Comparison of ENCODE assay signal across 9 cellular contexts in genomic region chr11:121452609-121453150, GRCh38.
A peak's percentile ranks its signal among the peaks of the same experiment; 100 is the strongest.
DNase-seq lines count a peak whose midpoint lies in the region; ATAC-seq and TF ChIP-seq lines count a peak whose summit lies in the region.
"Had no signal": no experiment of that assay in that cellular context is flagged by ENCODE, and none has a peak within 500 bp of the region (broad histone marks: within the 10 kb centered on the region; RNA-seq: fewer than 3 reads in every experiment).

SORL1-AS1 (minus strand) TSS chr11:121452967.

- H3K4me3 Mint-ChIP-seq in stimulated activated naive B cell treated with anti-CD40 and anti-IgM and Interleukin-4, amounts not matched to agents 10 μg/mL and 1 μg/mL and 100 μg/mL, for 72 hours, result peak within 1 kb of the TSS; percentile 88 to 92

- H3K9ac ChIP-seq in liver (ENCODE audit: low read depth in 1 of 2, low read length in 2 of 2), result peak within 1 kb of the TSS; percentile 92 to 99

- H3K9me3 ChIP-seq in liver (ENCODE audit: control insufficient read depth in 4 of 4, low read length in 3 of 4), result no peaks in the 10 kb centered on the region

- peak within 1 kb of the TSS; percentile 95 to 96 for H3K27ac ChIP-seq in liver (ENCODE audit: low read depth in 1 of 2, low read length in 2 of 2)
- H3K27ac ChIP-seq: 22Rv1 had no signal

- H3K36me3 ChIP-seq in liver (ENCODE audit: control insufficient read depth in 4 of 4, insufficient read depth in 3 of 4, low read depth in 1 of 4, low read length in 3 of 4), result no peaks in the 10 kb centered on the region

- peaks cover 64 to 90% of the 10 kb centered on the region in 2 donors for H3K4me1 Mint-ChIP-seq in stimulated activated naive B cell treated with anti-CD40 and anti-IgM and Interleukin-4, amounts not matched to agents 10 μg/mL and 1 μg/mL and 100 μg/mL, for 72 hours

- H3K27me3 Mint-ChIP-seq in stimulated activated naive B cell treated with anti-CD40 and anti-IgM and Interleukin-4, amounts not matched to agents 10 μg/mL and 1 μg/mL and 100 μg/mL, for 72 hours, result no peaks in the 10 kb centered on the region

- peak within 1 kb of the TSS; percentile 75 to 92 (median 77) for H3K4me3 ChIP-seq in liver (ENCODE audit: low read depth in 1 of 3, low read length in 3 of 3)

- peak within 1 kb of the TSS; percentile 96 for H3K27ac Mint-ChIP-seq in stimulated activated naive B cell treated with anti-CD40 and anti-IgM and Interleukin-4, amounts not matched to agents 10 μg/mL and 1 μg/mL and 100 μg/mL, for 72 hours

- H3K9me3 Mint-ChIP-seq in stimulated activated naive B cell treated with anti-CD40 and anti-IgM and Interleukin-4, amounts not matched to agents 10 μg/mL and 1 μg/mL and 100 μg/mL, for 72 hours, result peaks cover 0 to 1% of the 10 kb centered on the region in 2 donors

- peaks cover 8 to 46% (median 31%) of the 10 kb centered on the region in 4 donors for H3K4me1 ChIP-seq in liver (ENCODE audit: control insufficient read depth in 4 of 4, insufficient read depth in 4 of 4, low read length in 3 of 4)

- no peak for TF ChIP-seq RAD21 in liver (IDR thresholded peaks at IDR 0.05)

- H3K27me3 ChIP-seq in liver (ENCODE audit: control insufficient read depth in 4 of 4, insufficient read depth in 4 of 4, low read length in 3 of 4), result no peaks in the 10 kb centered on the region

- TF ChIP-seq CTCF in liver (IDR thresholded peaks at IDR 0.05; ENCODE audit: low read depth, low read length, missing input control), result no peak

- peak; percentile 15 for ATAC-seq in HG03135 (IDR thresholded peaks at IDR 0.05; ENCODE audit: unreplicated experiment)
- ATAC-seq in stimulated activated naive B cell treated with anti-CD40 and anti-IgM and Interleukin-4, amounts not matched to agents 10 μg/mL and 1 μg/mL and 100 μg/mL, for 72 hours (replicated peaks), result peak; percentile 66 to 72

- peaks cover 6 to 8% of the 10 kb centered on the region in 2 donors for H3K36me3 Mint-ChIP-seq in stimulated activated naive B cell treated with anti-CD40 and anti-IgM and Interleukin-4, amounts not matched to agents 10 μg/mL and 1 μg/mL and 100 μg/mL, for 72 hours

- in situ Hi-C loops in T47D (cut with HindIII; ENCODE audit: low pct_unique_long_range_greater_than_20kb, low sequenced_read_pairs), result no loop called here

- DNase-seq in DMS 273 (lab: John Stamatoyannopoulos, UW; ENCODE audit: unreplicated experiment) (peak; percentile 32), DMS 273 treated with DMSO at 0.1 percent for 48 hours (lab: John Stamatoyannopoulos, UW) (no peak), T follicular helper cell (ENCODE audit: low read depth) (peak; percentile 54), T47D (ENCODE audit: low read depth in 1 of 2, low spot score in 1 of 2) (peak; percentile 56 to 65), AG20443 (ENCODE audit: low spot score) (no peak)
- DNase-seq in stimulated activated naive B cell treated with anti-CD40 and anti-IgM and Interleukin-4, amounts not matched to agents 10 μg/mL and 1 μg/mL and 100 μg/mL, for 72 hours, result peak; percentile 47

- 2% methylated on average over 21 of the region's 21 CpGs for WGBS in liver

TF ChIP-seq in liver, 16 proteins besides CTCF, POLR2A, EP300 and RAD21:
- TF ChIP-seq HNF4G (IDR thresholded peaks at IDR 0.05) (no peak), EGR1 (IDR thresholded peaks at IDR 0.05; ENCODE audit: low read depth in 2 of 2) (peak in 1 of 2 donors; percentile 12), YY1 (IDR thresholded peaks at IDR 0.05) (no peak), FOXA2 (IDR thresholded peaks at IDR 0.05) (no peak), SP1 (IDR thresholded peaks at IDR 0.05) (peak; percentile 21), RXRA (IDR thresholded peaks at IDR 0.05) (peak in 1 of 2 donors; percentile 13), TAF1 (conservative IDR thresholded peaks at IDR 0.05) (peak; percentile 66), HNF4A (conservative IDR thresholded peaks at IDR 0.05) (peak in 1 of 2 donors; percentile 14)

Comparison
In these comparisons a context has a peak if more than half of its experiments do, and no peak if none do; other contexts are left out.
1. DNase-seq: peak in DMS 273 (single experiment), T follicular helper cell (single experiment), T47D (2 of 2) and stimulated activated naive B cell treated with anti-CD40 and anti-IgM and Interleukin-4, amounts not matched to agents 10 μg/mL and 1 μg/mL and 100 μg/mL, for 72 hours (single experiment); none in DMS 273 treated with DMSO at 0.1 percent for 48 hours (single experiment) and AG20443 (single experiment).